13 cellular contexts compared by ENCODE assay signal in genomic region chr10:43700306-43700705, GRCh38.
"Had no signal": no experiment of that assay in that cellular context is flagged by ENCODE, and none has a peak within 500 bp of the region (broad histone marks: within the 10 kb centered on the region; RNA-seq: fewer than 3 reads in every experiment).

No MANE protein-coding gene starts in this region.

- H3K4me3 Mint-ChIP-seq: activated T-helper 17 cell treated with anti-CD3 and anti-CD28 coated beads, Interleukin-2, amount 50 U/mL, for 72 hours; effector memory CD8-positive, alpha-beta T cell had no signal

- H3K27ac Mint-ChIP-seq: activated T-helper 17 cell treated with anti-CD3 and anti-CD28 coated beads, Interleukin-2, amount 50 U/mL, for 72 hours; effector memory CD8-positive, alpha-beta T cell had no signal

- H3K4me1 Mint-ChIP-seq: activated T-helper 17 cell treated with anti-CD3 and anti-CD28 coated beads, Interleukin-2, amount 50 U/mL, for 72 hours had no signal

- H3K27me3 Mint-ChIP-seq: activated T-helper 17 cell treated with anti-CD3 and anti-CD28 coated beads, Interleukin-2, amount 50 U/mL, for 72 hours had no signal

- H3K27ac ChIP-seq: ascending aorta, gastroesophageal sphincter, lower lobe of right lung, neutrophil had no signal

- ATAC-seq: activated CD4-positive, CD25-positive, alpha-beta regulatory T cell treated with anti-CD3 and anti-CD28 coated beads, Interleukin-2, amount 50 U/mL, for 24 hours; activated T-helper 17 cell treated with anti-CD3 and anti-CD28 coated beads, Interleukin-2, amount 50 U/mL, for 72 hours; effector memory CD8-positive, alpha-beta T cell; gastroesophageal sphincter; heart right ventricle; left colon; lower lobe of right lung; right cardiac atrium had no signal

- H3K4me1 ChIP-seq: gastroesophageal sphincter had no signal

- DNase-seq: activated naive CD4-positive, alpha-beta T cell treated with Interleukin-2 at 50 U/mL for 16 hours; dermis blood vessel endothelial cell; effector memory CD8-positive, alpha-beta T cell; heart right ventricle; left colon; lower lobe of right lung; midbrain had no signal

- H3K9me3 ChIP-seq: ascending aorta, gastroesophageal sphincter, heart right ventricle, lower lobe of right lung, neutrophil had no signal

- H3K27me3 ChIP-seq: ascending aorta, gastroesophageal sphincter, heart right ventricle, neutrophil had no signal

- H3K9me3 Mint-ChIP-seq: activated T-helper 17 cell treated with anti-CD3 and anti-CD28 coated beads, Interleukin-2, amount 50 U/mL, for 72 hours; effector memory CD8-positive, alpha-beta T cell had no signal

- H3K4me3 ChIP-seq: ascending aorta, gastroesophageal sphincter, heart right ventricle, lower lobe of right lung had no signal

- H3K36me3 ChIP-seq: ascending aorta, gastroesophageal sphincter, heart right ventricle, lower lobe of right lung, neutrophil had no signal
